10 cellular contexts compared by ENCODE assay signal in genomic region chr1:245500546-245500945, GRCh38.
A peak's percentile ranks its signal among the peaks of the same experiment; 100 is the strongest.
DNase-seq lines count a peak whose midpoint lies in the region; ATAC-seq lines count a peak whose summit lies in the region.
"Had no signal": no experiment of that assay in that cellular context is flagged by ENCODE, and none has a peak within 500 bp of the region (broad histone marks: within the 10 kb centered on the region; RNA-seq: fewer than 3 reads in every experiment).

No MANE protein-coding gene starts in this region.

- ATAC-seq in GM21529 (IDR thresholded peaks at IDR 0.05; ENCODE audit: unreplicated experiment), result no peak

- DNase-seq in GM04504 (ENCODE audit: low read depth) (peak; percentile 77), NOMO-1 (lab: John Stamatoyannopoulos, UW; ENCODE audit: unreplicated experiment in 2 of 2) (peak; percentile 59 to 71), dedifferentiated amniotic fluid mesenchymal stem cell (ENCODE audit: extremely low spot score) (peak; percentile 81), renal cortical epithelial cell (ENCODE audit: low read depth) (peak; percentile 92), C1 segment of cervical spinal cord (lab: John Stamatoyannopoulos, UW) (no peak), SW480 (ENCODE audit: low spot score) (no peak)
- DNase-seq: aorta, NCI-H82, stomach had no signal

Comparison
In these comparisons a context has a peak if more than half of its experiments do, and no peak if none do; other contexts are left out.
1. DNase-seq: peak in GM04504 (single experiment), NOMO-1 (2 of 2), dedifferentiated amniotic fluid mesenchymal stem cell (single experiment) and renal cortical epithelial cell (single experiment); none in C1 segment of cervical spinal cord (0 of 14) and SW480 (single experiment).